Comparison of ENCODE assay signal across 2 cellular contexts in genomic region chr11:33068611-33069340, GRCh38.
TF ChIP-seq lines count a peak whose summit lies in the region.

No MANE protein-coding gene starts in this region.

TF ChIP-seq in GM23338, 12 proteins besides CTCF, POLR2A, EP300 and RAD21 (continued from another document):
- TF ChIP-seq ZNF462 (CRISPR knock-in tag; IDR thresholded peaks at IDR 0.05) (no peak), STAT1 (IDR thresholded peaks at IDR 0.05; ENCODE audit: unreplicated experiment) (no peak), REST (IDR thresholded peaks at IDR 0.05; ENCODE audit: unreplicated experiment) (no peak), JUNB (IDR thresholded peaks at IDR 0.05; ENCODE audit: unreplicated experiment) (no peak)

TF ChIP-seq in WTC11, 78 proteins besides CTCF, POLR2A, EP300 and RAD21 (continued from another document):
- TF ChIP-seq PREB (CRISPR knock-in tag; IDR thresholded peaks at IDR 0.05; ENCODE audit: borderline replicate concordance) = no peak
- TF ChIP-seq EMX1 (CRISPR knock-in tag; IDR thresholded peaks at IDR 0.05) = no peak
- no peak for TF ChIP-seq E2F1 (CRISPR knock-in tag; IDR thresholded peaks at IDR 0.05)
- TF ChIP-seq ZNF423 (CRISPR knock-in tag; IDR thresholded peaks at IDR 0.05) = no peak
- no peak for TF ChIP-seq ZMAT4 (CRISPR knock-in tag; IDR thresholded peaks at IDR 0.05)
- no peak for TF ChIP-seq FOXJ3 (CRISPR knock-in tag; IDR thresholded peaks at IDR 0.05; ENCODE audit: borderline replicate concordance)
- TF ChIP-seq ZNF232 (CRISPR knock-in tag; IDR thresholded peaks at IDR 0.05) = no peak
- no peak for TF ChIP-seq ZNF263 (CRISPR knock-in tag; IDR thresholded peaks at IDR 0.05; ENCODE audit: low read depth)
- TF ChIP-seq ATF2 (CRISPR knock-in tag; IDR thresholded peaks at IDR 0.05; ENCODE audit: borderline replicate concordance, low read depth) = no peak
- TF ChIP-seq HMGXB4 (CRISPR knock-in tag; IDR thresholded peaks at IDR 0.05) = no peak
- TF ChIP-seq ATF1 (CRISPR knock-in tag; IDR thresholded peaks at IDR 0.05) = no peak
- no peak for TF ChIP-seq ELF4 (CRISPR knock-in tag; IDR thresholded peaks at IDR 0.05; ENCODE audit: low read depth)
- no peak for TF ChIP-seq ZNF138 (CRISPR knock-in tag; conservative IDR thresholded peaks at IDR 0.05)
TF ChIP-seq in WTC11: peak in this region for 0.
